In the genomic region with DNA sequence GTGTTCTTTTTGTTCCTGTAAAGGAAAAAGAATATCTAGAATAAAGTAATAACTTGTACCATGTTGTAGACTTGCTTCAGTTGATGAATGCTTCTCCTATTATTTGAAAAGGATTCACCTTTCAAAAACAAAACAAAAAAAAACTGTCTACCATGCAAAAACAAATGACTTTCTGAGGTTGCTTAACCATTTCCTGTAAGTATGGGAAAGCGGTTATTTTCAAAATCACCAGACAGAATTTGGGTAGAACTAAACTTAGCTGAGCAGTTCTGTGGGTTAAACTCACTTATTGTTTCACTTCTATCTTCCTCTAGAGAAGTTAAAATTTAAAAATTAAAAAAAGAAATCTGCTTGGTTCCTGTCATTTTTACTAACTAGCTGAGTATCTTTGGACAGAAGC, we compare ENCODE assay signal across 1 cellular context.
TF ChIP-seq lines count a peak whose summit lies in the region.

No MANE protein-coding gene starts in this region.

TF ChIP-seq in GM12878, 131 proteins besides CTCF, POLR2A, EP300 and RAD21 (continues in another document):
- TF ChIP-seq ATF7 (IDR thresholded peaks at IDR 0.05; ENCODE audit: low read depth) (peak; percentile 69), NR2F1 (conservative IDR thresholded peaks at IDR 0.05) (peak; percentile 54; the same call in 1 of the 2 replicates), RAD51 (IDR thresholded peaks at IDR 0.05) (0 out of 2 replicates have a peak, but pooled peaks have one; percentile 4), IKZF2 (IDR thresholded peaks at IDR 0.05) (peak; percentile 29 to 31; a peak in 2 of 4 replicates), SMAD1 (IDR thresholded peaks at IDR 0.05; ENCODE audit: low read depth, partially characterized antibody) (no peak), GABPA (IDR thresholded peaks at IDR 0.05; ENCODE audit: low read depth) (peak; percentile 68; the same call in 1 of the 2 replicates), ZBTB40 (IDR thresholded peaks at IDR 0.05; ENCODE audit: borderline replicate concordance) (peak; percentile 58; the same call in 1 of the 2 replicates), JUNB (IDR thresholded peaks at IDR 0.05) (no peak), JUND (IDR thresholded peaks at IDR 0.05; ENCODE audit: low read depth, low read length) (no peak), NFIC (IDR thresholded peaks at IDR 0.05; ENCODE audit: low read depth, low read length) (peak; percentile 93), CREM (IDR thresholded peaks at IDR 0.05; ENCODE audit: low read depth) (peak; percentile 34; the same call in 1 of the 2 replicates), CEBPB (IDR thresholded peaks at IDR 0.05; ENCODE audit: borderline replicate concordance in 1 of 2, low read depth in 2 of 2, low read length in 2 of 2) (peak in 1 of 2 experiments; percentile 81; a peak in 2 of 4 replicates), TCF12 (IDR thresholded peaks at IDR 0.05; ENCODE audit: low read depth, low read length) (no peak), RELA (IDR thresholded peaks at IDR 0.05; ENCODE audit: borderline replicate concordance, partially characterized antibody) (no peak), STAT1 (conservative IDR thresholded peaks at IDR 0.05) (no peak), BHLHE40 (IDR thresholded peaks at IDR 0.05; ENCODE audit: borderline replicate concordance in 1 of 2, low read depth in 2 of 2, low read length in 1 of 2) (peak; percentile 15 to 59; a peak in 2 of 4 replicates), MTA2 (IDR thresholded peaks at IDR 0.05; ENCODE audit: low read depth) (peak; percentile 64; the same call in 1 of the 2 replicates), POLR2AphosphoS5 (IDR thresholded peaks at IDR 0.05; ENCODE audit: low read length) (no peak), HDAC2 (IDR thresholded peaks at IDR 0.05) (no peak), ZNF592 (IDR thresholded peaks at IDR 0.05) (no peak), REST (IDR thresholded peaks at IDR 0.05; ENCODE audit: low read depth, low read length) (no peak), RUNX3 (IDR thresholded peaks at IDR 0.05; ENCODE audit: low read length) (peak; percentile 98), ESRRA (IDR thresholded peaks at IDR 0.05; ENCODE audit: low read length) (no peak), E2F4 (IDR thresholded peaks at IDR 0.05; ENCODE audit: low read depth, low read length) (peak; percentile 93), MTA3 (IDR thresholded peaks at IDR 0.05; ENCODE audit: borderline replicate concordance, low read length) (peak; percentile 90; the same call in 1 of the 2 replicates), SP1 (IDR thresholded peaks at IDR 0.05; ENCODE audit: low read depth, low read length) (no peak), SIN3A (IDR thresholded peaks at IDR 0.05; ENCODE audit: low read depth, low read length) (peak; percentile 91; the same call in 1 of the 2 replicates)
- TF ChIP-seq, protein P1, sequence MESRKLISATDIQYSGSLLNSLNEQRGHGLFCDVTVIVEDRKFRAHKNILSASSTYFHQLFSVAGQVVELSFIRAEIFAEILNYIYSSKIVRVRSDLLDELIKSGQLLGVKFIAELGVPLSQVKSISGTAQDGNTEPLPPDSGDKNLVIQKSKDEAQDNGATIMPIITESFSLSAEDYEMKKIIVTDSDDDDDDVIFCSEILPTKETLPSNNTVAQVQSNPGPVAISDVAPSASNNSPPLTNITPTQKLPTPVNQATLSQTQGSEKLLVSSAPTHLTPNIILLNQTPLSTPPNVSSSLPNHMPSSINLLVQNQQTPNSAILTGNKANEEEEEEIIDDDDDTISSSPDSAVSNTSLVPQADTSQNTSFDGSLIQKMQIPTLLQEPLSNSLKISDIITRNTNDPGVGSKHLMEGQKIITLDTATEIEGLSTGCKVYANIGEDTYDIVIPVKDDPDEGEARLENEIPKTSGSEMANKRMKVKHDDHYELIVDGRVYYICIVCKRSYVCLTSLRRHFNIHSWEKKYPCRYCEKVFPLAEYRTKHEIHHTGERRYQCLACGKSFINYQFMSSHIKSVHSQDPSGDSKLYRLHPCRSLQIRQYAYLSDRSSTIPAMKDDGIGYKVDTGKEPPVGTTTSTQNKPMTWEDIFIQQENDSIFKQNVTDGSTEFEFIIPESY (IDR thresholded peaks at IDR 0.05), result no peak
- TF ChIP-seq, protein P2, sequence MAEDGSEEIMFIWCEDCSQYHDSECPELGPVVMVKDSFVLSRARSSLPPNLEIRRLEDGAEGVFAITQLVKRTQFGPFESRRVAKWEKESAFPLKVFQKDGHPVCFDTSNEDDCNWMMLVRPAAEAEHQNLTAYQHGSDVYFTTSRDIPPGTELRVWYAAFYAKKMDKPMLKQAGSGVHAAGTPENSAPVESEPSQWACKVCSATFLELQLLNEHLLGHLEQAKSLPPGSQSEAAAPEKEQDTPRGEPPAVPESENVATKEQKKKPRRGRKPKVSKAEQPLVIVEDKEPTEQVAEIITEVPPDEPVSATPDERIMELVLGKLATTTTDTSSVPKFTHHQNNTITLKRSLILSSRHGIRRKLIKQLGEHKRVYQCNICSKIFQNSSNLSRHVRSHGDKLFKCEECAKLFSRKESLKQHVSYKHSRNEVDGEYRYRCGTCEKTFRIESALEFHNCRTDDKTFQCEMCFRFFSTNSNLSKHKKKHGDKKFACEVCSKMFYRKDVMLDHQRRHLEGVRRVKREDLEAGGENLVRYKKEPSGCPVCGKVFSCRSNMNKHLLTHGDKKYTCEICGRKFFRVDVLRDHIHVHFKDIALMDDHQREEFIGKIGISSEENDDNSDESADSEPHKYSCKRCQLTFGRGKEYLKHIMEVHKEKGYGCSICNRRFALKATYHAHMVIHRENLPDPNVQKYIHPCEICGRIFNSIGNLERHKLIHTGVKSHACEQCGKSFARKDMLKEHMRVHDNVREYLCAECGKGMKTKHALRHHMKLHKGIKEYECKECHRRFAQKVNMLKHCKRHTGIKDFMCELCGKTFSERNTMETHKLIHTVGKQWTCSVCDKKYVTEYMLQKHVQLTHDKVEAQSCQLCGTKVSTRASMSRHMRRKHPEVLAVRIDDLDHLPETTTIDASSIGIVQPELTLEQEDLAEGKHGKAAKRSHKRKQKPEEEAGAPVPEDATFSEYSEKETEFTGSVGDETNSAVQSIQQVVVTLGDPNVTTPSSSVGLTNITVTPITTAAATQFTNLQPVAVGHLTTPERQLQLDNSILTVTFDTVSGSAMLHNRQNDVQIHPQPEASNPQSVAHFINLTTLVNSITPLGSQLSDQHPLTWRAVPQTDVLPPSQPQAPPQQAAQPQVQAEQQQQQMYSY (CRISPR knock-in tag; IDR thresholded peaks at IDR 0.05), result no peak
- TF ChIP-seq, protein P3, sequence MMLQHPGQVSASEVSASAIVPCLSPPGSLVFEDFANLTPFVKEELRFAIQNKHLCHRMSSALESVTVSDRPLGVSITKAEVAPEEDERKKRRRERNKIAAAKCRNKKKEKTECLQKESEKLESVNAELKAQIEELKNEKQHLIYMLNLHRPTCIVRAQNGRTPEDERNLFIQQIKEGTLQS (IDR thresholded peaks at IDR 0.05; ENCODE audit: borderline replicate concordance, extremely low read depth, low read depth, low read length), result no peak
- TF ChIP-seq, protein P4, sequence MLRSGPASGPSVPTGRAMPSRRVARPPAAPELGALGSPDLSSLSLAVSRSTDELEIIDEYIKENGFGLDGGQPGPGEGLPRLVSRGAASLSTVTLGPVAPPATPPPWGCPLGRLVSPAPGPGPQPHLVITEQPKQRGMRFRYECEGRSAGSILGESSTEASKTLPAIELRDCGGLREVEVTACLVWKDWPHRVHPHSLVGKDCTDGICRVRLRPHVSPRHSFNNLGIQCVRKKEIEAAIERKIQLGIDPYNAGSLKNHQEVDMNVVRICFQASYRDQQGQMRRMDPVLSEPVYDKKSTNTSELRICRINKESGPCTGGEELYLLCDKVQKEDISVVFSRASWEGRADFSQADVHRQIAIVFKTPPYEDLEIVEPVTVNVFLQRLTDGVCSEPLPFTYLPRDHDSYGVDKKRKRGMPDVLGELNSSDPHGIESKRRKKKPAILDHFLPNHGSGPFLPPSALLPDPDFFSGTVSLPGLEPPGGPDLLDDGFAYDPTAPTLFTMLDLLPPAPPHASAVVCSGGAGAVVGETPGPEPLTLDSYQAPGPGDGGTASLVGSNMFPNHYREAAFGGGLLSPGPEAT (IDR thresholded peaks at IDR 0.05; ENCODE audit: low read depth), result peak; percentile 69; the same call in 1 of the 2 replicates
